18 cellular contexts compared by ENCODE assay signal in genomic region chr1:83819436-83819835, GRCh38.
DNase-seq lines count a peak whose midpoint lies in the region; ATAC-seq and TF ChIP-seq lines count a peak whose summit lies in the region.
"Had no signal": no experiment of that assay in that cellular context is flagged by ENCODE, and none has a peak within 500 bp of the region (broad histone marks: within the 10 kb centered on the region; RNA-seq: fewer than 3 reads in every experiment).

No MANE protein-coding gene starts in this region.

- peak overlapping the region; percentile 70 for H3K27ac ChIP-seq in WERI-Rb-1

- DNase-seq in DMS53 (lab: John Stamatoyannopoulos, UW) (peak; percentile 34), DMS53 treated with DMSO at 0.1 percent for 48 hours (lab: John Stamatoyannopoulos, UW; ENCODE audit: unreplicated experiment) (no peak), WERI-Rb-1 (no peak), left lobe of liver (ENCODE audit: low spot score) (no peak), hypothalamus (lab: John Stamatoyannopoulos, UW) (no peak), OCI-M1 (lab: John Stamatoyannopoulos, UW) (no peak)
- DNase-seq: CD4-positive, alpha-beta T cell; DMS79 treated with DMSO at 0.1 percent for 48 hours; H7; MG63; NCI-H2029; NCI-H2227 treated with DMSO at 0.1 percent for 48 hours; NCI-H526 treated with DMSO at 0.1 percent for 48 hours; SIG-M5; SK-N-SH; T-helper 17 cell had no signal

- H3K27me3 ChIP-seq in WERI-Rb-1 (ENCODE audit: insufficient read depth, low read depth, severe bottlenecking) = no peaks in the 10 kb centered on the region
- H3K27me3 ChIP-seq: MG63 had no signal

- H3K9me3 ChIP-seq in WERI-Rb-1 (ENCODE audit: severe bottlenecking) = no peaks in the 10 kb centered on the region
- H3K9me3 ChIP-seq: MG63, SK-N-SH had no signal

- peak; percentile 50 for ATAC-seq in left lobe of liver
- no peak for ATAC-seq in HG03280 (IDR thresholded peaks at IDR 0.05; ENCODE audit: unreplicated experiment)
- ATAC-seq in GM21723 (IDR thresholded peaks at IDR 0.05; ENCODE audit: unreplicated experiment) = no peak

- no peak overlapping the region for H3K4me3 ChIP-seq in WERI-Rb-1 (ENCODE audit: low read depth, low read length)
- H3K4me3 ChIP-seq: MG63 had no signal

- H3K36me3 ChIP-seq in WERI-Rb-1 = no peaks in the 10 kb centered on the region
- H3K36me3 ChIP-seq: MG63 had no signal

- no peak for TF ChIP-seq CTCF in WERI-Rb-1 (IDR thresholded peaks at IDR 0.05; ENCODE audit: low read depth, low read length)
